14 cellular contexts compared by ENCODE assay signal in the genomic region with DNA sequence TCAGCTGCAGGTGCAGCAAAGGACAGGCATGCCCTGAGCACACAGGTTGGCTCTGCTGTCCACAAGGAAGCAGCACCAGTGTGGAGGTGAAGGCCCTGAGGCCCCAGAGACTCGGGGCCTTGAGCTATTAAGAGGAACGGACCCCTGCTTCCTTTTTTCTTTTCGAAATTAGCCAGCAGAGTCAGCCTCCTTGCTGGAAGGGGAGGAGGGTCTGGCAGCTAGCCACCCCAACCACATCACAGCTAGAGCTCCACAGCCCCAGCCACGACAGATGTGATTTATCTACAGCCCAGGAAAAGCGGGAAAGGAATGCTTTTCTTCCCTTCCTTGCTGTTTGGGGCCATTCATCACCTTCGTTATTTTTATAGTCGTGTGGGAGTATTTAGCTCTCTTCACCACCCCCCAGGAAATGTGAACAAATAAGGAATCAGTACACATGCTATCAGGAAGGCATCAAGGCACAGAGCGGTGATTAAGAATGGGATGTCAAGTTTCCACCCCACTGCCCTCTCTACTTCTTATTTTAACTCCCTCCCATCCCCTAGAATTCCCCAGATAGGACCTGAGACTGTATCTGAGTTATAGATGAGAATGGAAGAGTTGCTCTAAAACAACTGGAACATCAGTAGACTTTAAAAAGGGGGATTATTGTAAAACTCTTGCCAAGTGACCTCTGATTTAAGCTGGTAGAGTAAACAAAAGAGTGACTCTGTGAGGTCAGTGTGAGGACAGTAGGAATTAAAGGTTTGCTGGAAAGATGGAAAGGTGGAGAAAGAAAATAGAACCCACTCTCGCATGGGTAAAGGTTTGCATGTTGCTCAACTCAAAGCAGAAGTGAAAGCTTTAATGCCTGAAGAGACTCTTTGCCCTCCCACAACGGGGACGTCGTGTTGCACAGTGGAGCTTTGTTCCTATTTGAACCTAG.
A peak's percentile ranks its signal among the peaks of the same experiment; 100 is the strongest.
DNase-seq lines count a peak whose midpoint lies in the region; ATAC-seq and TF ChIP-seq lines count a peak whose summit lies in the region.
"Had no signal": no experiment of that assay in that cellular context is flagged by ENCODE, and none has a peak within 500 bp of the region (broad histone marks: within the 10 kb centered on the region; RNA-seq: fewer than 3 reads in every experiment).

No MANE protein-coding gene starts in this region.

- no peak for TF ChIP-seq CTCF in smooth muscle cell (IDR thresholded peaks at IDR 0.05; ENCODE audit: borderline replicate concordance, insufficient read depth, poor library complexity, severe bottlenecking)

- ATAC-seq in GM21786 (IDR thresholded peaks at IDR 0.05; ENCODE audit: unreplicated experiment) (peak; percentile 69), HG03520 (IDR thresholded peaks at IDR 0.05; ENCODE audit: unreplicated experiment) (peak; percentile 63)
- peak; percentile 66 to 83 for ATAC-seq in stimulated activated naive B cell treated with anti-CD40 and anti-IgM and Interleukin-4, amounts not matched to agents 10 μg/mL and 1 μg/mL and 100 μg/mL, for 72 hours (replicated peaks)
- ATAC-seq: HCT116 had no signal

- H3K27me3 ChIP-seq in smooth muscle cell (ENCODE audit: low read depth) = peaks cover 4% of the 10 kb centered on the region

- H3K9me3 ChIP-seq in smooth muscle cell (replicated peaks; ENCODE audit: low read depth) = no peaks in the 10 kb centered on the region

- no peak overlapping the region for H3K27ac ChIP-seq in smooth muscle cell (ENCODE audit: low read depth)

- H3K4me3 ChIP-seq in smooth muscle cell = no peak overlapping the region

- peaks cover 0 to 1% of the 10 kb centered on the region in 2 donors for H3K9me3 Mint-ChIP-seq in stimulated activated naive B cell treated with anti-CD40 and anti-IgM and Interleukin-4, amounts not matched to agents 10 μg/mL and 1 μg/mL and 100 μg/mL, for 72 hours

- no peaks in the 10 kb centered on the region for H4K20me1 ChIP-seq in smooth muscle cell (ENCODE audit: low read depth)

- H3K9ac ChIP-seq in smooth muscle cell (ENCODE audit: low read depth) = no peak overlapping the region

- H3K4me1 ChIP-seq in smooth muscle cell (ENCODE audit: low read depth) = no peaks in the 10 kb centered on the region

- no peaks in the 10 kb centered on the region for H3K36me3 Mint-ChIP-seq in stimulated activated naive B cell treated with anti-CD40 and anti-IgM and Interleukin-4, amounts not matched to agents 10 μg/mL and 1 μg/mL and 100 μg/mL, for 72 hours

- peak overlapping the region in 1 of 2 donors; percentile 68 for H3K4me3 Mint-ChIP-seq in stimulated activated naive B cell treated with anti-CD40 and anti-IgM and Interleukin-4, amounts not matched to agents 10 μg/mL and 1 μg/mL and 100 μg/mL, for 72 hours

- H3K4me2 ChIP-seq in smooth muscle cell = no peak overlapping the region

- H3K79me2 ChIP-seq in smooth muscle cell (ENCODE audit: low read depth) = no peaks in the 10 kb centered on the region

- peak; percentile 16 to 39 for DNase-seq in NOMO-1 (lab: John Stamatoyannopoulos, UW; ENCODE audit: unreplicated experiment in 2 of 2)
- no peak for DNase-seq in NOMO-1 treated with dmso at 0.1 percent for 144 hours (lab: John Stamatoyannopoulos, UW; ENCODE audit: unreplicated experiment)
- DNase-seq in stimulated activated naive B cell treated with anti-CD40 and anti-IgM and Interleukin-4, amounts not matched to agents 10 μg/mL and 1 μg/mL and 100 μg/mL, for 72 hours = peak; percentile 11
- DNase-seq in NCI-H2081 (lab: John Stamatoyannopoulos, UW) = no peak
- DNase-seq in activated naive CD4-positive, alpha-beta T cell treated with anti-CD3 and anti-CD28 coated beads, Interleukin-2, amount 50 U/mL, for 16 hours = no peak
- no peak for DNase-seq in smooth muscle cell (lab: John Stamatoyannopoulos, UW; ENCODE audit: unreplicated experiment)
- DNase-seq: activated gamma-delta T cell treated with Interleukin-2 at 50 U/mL for 16 hours; GF-D8; IMR-90; kidney; stimulated activated CD4-positive, alpha-beta T cell treated with anti-CD3 and anti-CD28 coated beads, Interleukin-4, amount 100 ng/mL, for 1 hour had no signal

- no peak overlapping the region for H2AFZ ChIP-seq in smooth muscle cell (ENCODE audit: low read depth)

- 56% methylated on average over 12 of the region's 12 CpGs for WGBS in smooth muscle cell (ENCODE audit: low lambda C conversion rate)

- peaks cover 17% of the 10 kb centered on the region in 2 donors for H3K27me3 Mint-ChIP-seq in stimulated activated naive B cell treated with anti-CD40 and anti-IgM and Interleukin-4, amounts not matched to agents 10 μg/mL and 1 μg/mL and 100 μg/mL, for 72 hours

- peak overlapping the region; percentile 79 for H3K27ac Mint-ChIP-seq in stimulated activated naive B cell treated with anti-CD40 and anti-IgM and Interleukin-4, amounts not matched to agents 10 μg/mL and 1 μg/mL and 100 μg/mL, for 72 hours

- no peaks in the 10 kb centered on the region for H3F3A ChIP-seq in smooth muscle cell (ENCODE audit: low read depth)

- H3K4me1 Mint-ChIP-seq in stimulated activated naive B cell treated with anti-CD40 and anti-IgM and Interleukin-4, amounts not matched to agents 10 μg/mL and 1 μg/mL and 100 μg/mL, for 72 hours = peaks cover 7 to 14% of the 10 kb centered on the region in 2 donors

- no peaks in the 10 kb centered on the region for H3K36me3 ChIP-seq in smooth muscle cell (ENCODE audit: low read depth)

Comparison
In these comparisons a context has a peak if more than half of its experiments do, and no peak if none do; other contexts are left out.
1. DNase-seq: peak in NOMO-1 (2 of 2) and stimulated activated naive B cell treated with anti-CD40 and anti-IgM and Interleukin-4, amounts not matched to agents 10 μg/mL and 1 μg/mL and 100 μg/mL, for 72 hours (single experiment); none in NOMO-1 treated with dmso at 0.1 percent for 144 hours (single experiment), NCI-H2081 (0 of 2), activated naive CD4-positive, alpha-beta T cell treated with anti-CD3 and anti-CD28 coated beads, Interleukin-2, amount 50 U/mL, for 16 hours (single experiment) and smooth muscle cell (single experiment).
2. Peak in every context shown above with its lines, with median percentiles within 50 percentile points of each other: ATAC-seq.